Comparison of ENCODE assay signal across 8 cellular contexts in genomic region chr4:71229477-71230257, GRCh38.
DNase-seq lines count a peak whose midpoint lies in the region; ATAC-seq and TF ChIP-seq lines count a peak whose summit lies in the region.

No MANE protein-coding gene starts in this region.

- H3K9ac ChIP-seq in skeletal muscle satellite cell (ENCODE audit: low read depth, low read length) = peak overlapping the region; percentile 52

- peak overlapping the region in 1 of 2 donors; percentile 82 for H3K27ac ChIP-seq in right atrium auricular region

- H3K4me1 ChIP-seq in right atrium auricular region (peaks cover 0 to 33% of the 10 kb centered on the region in 2 donors), skeletal muscle satellite cell (ENCODE audit: control insufficient read depth, insufficient read depth, low read length) (peaks cover 24% of the 10 kb centered on the region)

- intact Hi-C loops in activated CD8-positive, alpha-beta T cell treated with anti-CD3 and anti-CD28 coated beads for 36 hours (cut with micrococcal nuclease) = no loop called here

- no peaks in the 10 kb centered on the region for H3K4me1 Mint-ChIP-seq in activated CD8-positive, alpha-beta T cell treated with anti-CD3 and anti-CD28 coated beads for 36 hours (ENCODE audit: low read depth)
- no peaks in the 10 kb centered on the region for H3K4me1 Mint-ChIP-seq in activated CD8-positive, alpha-beta T cell treated with anti-CD3 and anti-CD28 coated beads, Interleukin-2, amount 10 ng/mL, durations not matched to agents 7 days and 5 days (ENCODE audit: low read depth)

- no peaks in the 10 kb centered on the region for H3K36me3 ChIP-seq in right atrium auricular region
- H3K36me3 ChIP-seq in skeletal muscle satellite cell (ENCODE audit: insufficient read depth, low read length) = no peaks in the 10 kb centered on the region

- peak overlapping the region in 1 of 2 donors; percentile 1 for H3K4me3 ChIP-seq in right atrium auricular region
- H3K4me3 ChIP-seq in skeletal muscle satellite cell (ENCODE audit: low read length) = peak overlapping the region; percentile 53

- H3K9me3 ChIP-seq in right atrium auricular region = no peaks in the 10 kb centered on the region
- H3K9me3 ChIP-seq in skeletal muscle satellite cell (replicated peaks; ENCODE audit: low read length) = no peaks in the 10 kb centered on the region

- POLR2A ChIA-PET in activated CD8-positive, alpha-beta T cell treated with anti-CD3 and anti-CD28 coated beads for 36 hours (lab: Charles Lee) = interaction anchor here (0.5 to 0.6 kb wide), 2 partner anchors 149 to 319 kb away, joined by 3 read pairs; no protein-coding TSS in a partner anchor
- POLR2A ChIA-PET in activated CD8-positive, alpha-beta T cell treated with anti-CD3 and anti-CD28 coated beads, Interleukin-2, amount 10 ng/mL, durations not matched to agents 7 days and 5 days (lab: Charles Lee) = no interaction called here

- no peak overlapping the region for H3K27ac Mint-ChIP-seq in activated CD8-positive, alpha-beta T cell treated with anti-CD3 and anti-CD28 coated beads for 36 hours
- H3K27ac Mint-ChIP-seq in activated CD8-positive, alpha-beta T cell treated with anti-CD3 and anti-CD28 coated beads, Interleukin-2, amount 10 ng/mL, durations not matched to agents 7 days and 5 days = no peak overlapping the region

- no peaks in the 10 kb centered on the region for H3K9me3 Mint-ChIP-seq in activated CD8-positive, alpha-beta T cell treated with anti-CD3 and anti-CD28 coated beads for 36 hours
- H3K9me3 Mint-ChIP-seq in activated CD8-positive, alpha-beta T cell treated with anti-CD3 and anti-CD28 coated beads, Interleukin-2, amount 10 ng/mL, durations not matched to agents 7 days and 5 days (ENCODE audit: insufficient read depth) = no peaks in the 10 kb centered on the region

- DNase-seq in activated CD8-positive, alpha-beta T cell treated with anti-CD3 and anti-CD28 coated beads for 36 hours = no peak
- DNase-seq in activated CD8-positive, alpha-beta T cell treated with anti-CD3 and anti-CD28 coated beads, Interleukin-2, amount 10 ng/mL, durations not matched to agents 7 days and 5 days = no peak
- DNase-seq in KBM-7 (peak; percentile 8), amygdala (lab: John Stamatoyannopoulos, UW) (peak in 32 of 56 donors; percentile 1 to 64 (median 21)), right atrium auricular region (ENCODE audit: low spot score) (no peak), AML-193 (lab: John Stamatoyannopoulos, UW) (no peak)

- TF ChIP-seq CTCF in activated CD8-positive, alpha-beta T cell treated with anti-CD3 and anti-CD28 coated beads for 36 hours (IDR thresholded peaks at IDR 0.05) = peak; percentile 51
- peak; percentile 64 to 76 for TF ChIP-seq CTCF in right atrium auricular region (IDR thresholded peaks at IDR 0.05)

- CTCF ChIA-PET in activated CD8-positive, alpha-beta T cell treated with anti-CD3 and anti-CD28 coated beads for 36 hours (lab: Charles Lee) = interaction anchor here (0.7 to 1.5 kb wide), 5 partner anchors 9 to 486 kb away, joined by 3 to 6 read pairs (median 3); no protein-coding TSS in a partner anchor
- CTCF ChIA-PET in activated CD8-positive, alpha-beta T cell treated with anti-CD3 and anti-CD28 coated beads, Interleukin-2, amount 10 ng/mL, durations not matched to agents 7 days and 5 days (lab: Charles Lee) = interaction anchor here (0.7 to 2.1 kb wide), 4 partner anchors 9 to 483 kb away, joined by 3 to 9 read pairs (median 4); no protein-coding TSS in a partner anchor

- H3K27me3 Mint-ChIP-seq in activated CD8-positive, alpha-beta T cell treated with anti-CD3 and anti-CD28 coated beads for 36 hours = peaks cover 1% of the 10 kb centered on the region
- peaks cover 16% of the 10 kb centered on the region for H3K27me3 Mint-ChIP-seq in activated CD8-positive, alpha-beta T cell treated with anti-CD3 and anti-CD28 coated beads, Interleukin-2, amount 10 ng/mL, durations not matched to agents 7 days and 5 days (ENCODE audit: low read depth)

- H3K4me2 ChIP-seq in skeletal muscle satellite cell (ENCODE audit: low read length) = peak overlapping the region; percentile 72

- no peak overlapping the region for H3K4me3 Mint-ChIP-seq in activated CD8-positive, alpha-beta T cell treated with anti-CD3 and anti-CD28 coated beads for 36 hours
- no peak overlapping the region for H3K4me3 Mint-ChIP-seq in activated CD8-positive, alpha-beta T cell treated with anti-CD3 and anti-CD28 coated beads, Interleukin-2, amount 10 ng/mL, durations not matched to agents 7 days and 5 days

- in situ Hi-C loops in KBM-7 (cut with MboI; ENCODE audit: low pct_unique_long_range_greater_than_20kb, low sequenced_read_pairs) = no loop called here

- no peaks in the 10 kb centered on the region for H3K36me3 Mint-ChIP-seq in activated CD8-positive, alpha-beta T cell treated with anti-CD3 and anti-CD28 coated beads for 36 hours (ENCODE audit: low read depth)
- H3K36me3 Mint-ChIP-seq in activated CD8-positive, alpha-beta T cell treated with anti-CD3 and anti-CD28 coated beads, Interleukin-2, amount 10 ng/mL, durations not matched to agents 7 days and 5 days (ENCODE audit: low read depth) = no peaks in the 10 kb centered on the region

- ATAC-seq in activated CD8-positive, alpha-beta T cell treated with anti-CD3 and anti-CD28 coated beads for 36 hours = no peak
- no peak for ATAC-seq in activated CD8-positive, alpha-beta T cell treated with anti-CD3 and anti-CD28 coated beads, Interleukin-2, amount 10 ng/mL, durations not matched to agents 7 days and 5 days
- no peak for ATAC-seq in GM19324 (IDR thresholded peaks at IDR 0.05; ENCODE audit: low FRiP score, unreplicated experiment)

- H3K27me3 ChIP-seq in right atrium auricular region (no peaks in the 10 kb centered on the region), skeletal muscle satellite cell (ENCODE audit: control insufficient read depth, insufficient read depth, low read length) (peaks cover 9% of the 10 kb centered on the region)

Comparison
In these comparisons a context has a peak if more than half of its experiments do, and no peak if none do; other contexts are left out.
1. DNase-seq: peak in KBM-7 (single experiment) and amygdala (32 of 56); none in activated CD8-positive, alpha-beta T cell treated with anti-CD3 and anti-CD28 coated beads for 36 hours (single experiment), activated CD8-positive, alpha-beta T cell treated with anti-CD3 and anti-CD28 coated beads, Interleukin-2, amount 10 ng/mL, durations not matched to agents 7 days and 5 days (single experiment), right atrium auricular region (single experiment) and AML-193 (0 of 2).